11 cellular contexts compared by ENCODE assay signal in the genomic region with DNA sequence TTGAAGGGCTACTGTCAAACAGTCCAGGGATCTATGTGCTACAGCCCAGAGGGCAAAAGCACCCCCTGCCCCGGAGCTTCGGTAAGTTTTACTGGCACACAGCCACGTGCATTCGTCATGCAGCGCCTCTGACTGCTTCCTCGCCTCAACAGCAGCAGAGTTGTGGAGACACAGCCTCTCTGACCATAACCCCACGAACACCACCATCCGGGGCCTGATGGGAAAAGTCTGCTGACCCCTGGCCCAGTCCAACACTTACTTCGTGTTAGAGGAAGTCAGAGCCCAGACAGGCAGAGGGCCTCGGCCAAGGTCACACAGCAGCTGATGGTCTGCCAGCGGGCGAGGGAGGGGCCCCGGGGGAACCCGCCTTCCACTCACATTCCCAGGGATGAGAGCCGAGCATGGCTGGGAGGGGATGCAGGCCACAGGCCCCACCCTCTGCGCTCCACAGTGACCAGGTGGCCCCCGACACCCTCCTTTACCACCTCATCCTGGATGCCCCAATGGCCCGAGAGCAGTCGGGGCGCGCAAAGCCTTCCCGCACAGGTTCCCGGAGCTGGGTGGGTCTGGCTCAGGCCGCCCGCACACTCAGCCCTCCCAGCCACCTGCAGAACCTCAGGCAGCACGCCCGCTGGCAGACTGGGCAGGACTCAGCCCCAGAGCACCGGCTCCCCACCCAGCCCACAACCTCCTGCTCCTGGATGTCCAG. TPM values are rescaled to one million over a fixed set of nuclear protein-coding genes. Genes with fewer than 3 reads are reported as not detected.
DNase-seq lines count a peak whose midpoint lies in the region; ATAC-seq and TF ChIP-seq lines count a peak whose summit lies in the region.
"Had no signal": no experiment of that assay in that cellular context is flagged by ENCODE, and none has a peak within 500 bp of the region (broad histone marks: within the 10 kb centered on the region; RNA-seq: fewer than 3 reads in every experiment).

No MANE protein-coding gene starts in this region.

- H3K4me3 ChIP-seq in SK-N-SH (ENCODE audit: low read depth in 2 of 2, low read length in 1 of 2) = no peak overlapping the region
- H3K4me3 ChIP-seq in dorsolateral prefrontal cortex = peak overlapping the region in 14 of 59 donors; percentile 4 to 69 (median 22)
- H3K4me3 ChIP-seq in right lobe of liver = no peak overlapping the region
- no peak overlapping the region for H3K4me3 ChIP-seq in uterus

- TF ChIP-seq EP300 in SK-N-SH (IDR thresholded peaks at IDR 0.05; ENCODE audit: borderline replicate concordance in 1 of 2, low read depth in 1 of 2, low read length in 1 of 2) = no peak

- peaks cover 24% of the 10 kb centered on the region for H4K20me1 ChIP-seq in SK-N-SH (ENCODE audit: insufficient read depth)

- H3K79me2 ChIP-seq in SK-N-SH (ENCODE audit: insufficient read depth) = peaks cover 11% of the 10 kb centered on the region; the same call in 1 of the 2 replicates

- H3K9me2 ChIP-seq in SK-N-SH = no peaks in the 10 kb centered on the region

- ATAC-seq in SK-N-SH treated with all-trans-retinoic acid at 6 μM for 48 hours (peak; percentile 5; the same call in 2 of the 3 replicates), right lobe of liver (peak; percentile 24 to 39 (median 26)), GM19035 (IDR thresholded peaks at IDR 0.05; ENCODE audit: unreplicated experiment) (no peak)
- ATAC-seq: foreskin keratinocyte had no signal

- TF ChIP-seq CTCF in SK-N-SH (IDR thresholded peaks at IDR 0.05) = no peak
- TF ChIP-seq CTCF in dorsolateral prefrontal cortex (IDR thresholded peaks at IDR 0.05 in 54 of 56, conservative IDR thresholded peaks at IDR 0.05 in 2 of 56; ENCODE audit: low read depth in 1 of 56, partially characterized antibody in 56 of 56) = no peak
- no peak for TF ChIP-seq CTCF in right lobe of liver (IDR thresholded peaks at IDR 0.05)
- no peak for TF ChIP-seq CTCF in uterus (IDR thresholded peaks at IDR 0.05)

- TF ChIP-seq POLR2A in right lobe of liver (IDR thresholded peaks at IDR 0.05) = no peak
- TF ChIP-seq POLR2A in uterus (IDR thresholded peaks at IDR 0.05) = no peak

- H3K9me3 ChIP-seq in SK-N-SH (no peaks in the 10 kb centered on the region), right lobe of liver (no peaks in the 10 kb centered on the region), uterus (no peaks in the 10 kb centered on the region)

- H3K27me3 ChIP-seq in SK-N-SH (ENCODE audit: insufficient read depth) (no peaks in the 10 kb centered on the region), dorsolateral prefrontal cortex (no peaks in the 10 kb centered on the region), right lobe of liver (no peaks in the 10 kb centered on the region), uterus (peaks cover 0 to 8% of the 10 kb centered on the region in 2 donors)
- H3K27me3 ChIP-seq: foreskin keratinocyte had no signal

- no peak for TF ChIP-seq RAD21 in SK-N-SH (IDR thresholded peaks at IDR 0.05; ENCODE audit: low read length)

- H3K9ac ChIP-seq in SK-N-SH = no peak overlapping the region

- DNase-seq in SK-N-SH (no peak), dorsolateral prefrontal cortex (no peak), right lobe of liver (no peak), uterus (peak; percentile 45 to 62), NCI-H774 (lab: John Stamatoyannopoulos, UW) (no peak), COLO829 (ENCODE audit: low spot score) (no peak)
- DNase-seq: activated CD4-positive, alpha-beta T cell treated with anti-CD3 and anti-CD28 coated beads, Interleukin-2, amount 50 U/mL, for 48 hours; activated naive CD8-positive, alpha-beta T cell treated with anti-CD3 and anti-CD28 coated beads, Interleukin-2, amount 10 ng/mL, durations not matched to agents 7 days and 5 days; foreskin keratinocyte had no signal

- H3K36me3 ChIP-seq in SK-N-SH (replicated peaks in 1 of 2; ENCODE audit: control insufficient read depth in 1 of 2, insufficient read depth in 2 of 2, low read length in 1 of 2) = peaks cover 0 to 47% of the 10 kb centered on the region in 2 experiments
- no peaks in the 10 kb centered on the region for H3K36me3 ChIP-seq in right lobe of liver
- H3K36me3 ChIP-seq in uterus = no peaks in the 10 kb centered on the region

- CTCF ChIA-PET in SK-N-SH (lab: Yijun Ruan, JAX) = interaction anchor here (0.6 to 5.7 kb wide), 6 partner anchors 11 to 1042 kb away, joined by 3 to 82 read pairs (median 4); no protein-coding TSS in a partner anchor

- intact Hi-C loops in dorsolateral prefrontal cortex (cut with DNase I) (loop anchor here in 1 of 2 donors (10.0 kb wide), 1 partner anchor 308 kb away; a partner anchor contains a TSS), right lobe of liver (cut with DNase I) (no loop called here), uterus (cut with DNase I; ENCODE audit: low total_unique reads) (no loop called here)

- H3K4me1 ChIP-seq in SK-N-SH (ENCODE audit: control insufficient read depth in 1 of 2, insufficient read depth in 2 of 2, low read depth in 1 of 2, low read length in 1 of 2) = peaks cover 0 to 9% of the 10 kb centered on the region in 2 experiments; a peak in 1 of 4 replicates
- H3K4me1 ChIP-seq in right lobe of liver = peaks cover 0 to 7% (median 0%) of the 10 kb centered on the region in 4 donors
- peaks cover 0 to 16% of the 10 kb centered on the region in 2 donors for H3K4me1 ChIP-seq in uterus
- H3K4me1 ChIP-seq: foreskin keratinocyte had no signal

- POLR2A ChIA-PET in SK-N-SH (lab: Yijun Ruan, JAX) = no interaction called here

- WGBS in SK-N-SH (ENCODE audit: low lambda C conversion rate) = 77% methylated on average over 16 of the region's 28 CpGs
- WGBS in right lobe of liver (ENCODE audit: insufficient coverage, low coverage, low lambda C conversion rate, missing lambda C conversion rate) = 18% methylated on average over 5 of the region's 28 CpGs

- H3K27ac ChIP-seq in SK-N-SH (ENCODE audit: low read depth in 2 of 2, low read length in 1 of 2) (no peak overlapping the region), dorsolateral prefrontal cortex (peak overlapping the region in 30 of 59 donors; percentile 7 to 89 (median 46)), right lobe of liver (no peak overlapping the region), uterus (no peak overlapping the region)
- H3K27ac ChIP-seq: foreskin keratinocyte had no signal

- H2AFZ ChIP-seq in SK-N-SH (ENCODE audit: low read depth) = no peak overlapping the region

- no peak overlapping the region for H3K4me2 ChIP-seq in SK-N-SH

- peaks cover 14% of the 10 kb centered on the region for H3F3A ChIP-seq in SK-N-SH (replicated peaks; ENCODE audit: insufficient read depth)

TF ChIP-seq in SK-N-SH treated with all-trans-retinoic acid at 6 μM for 48 hours, 23 proteins besides CTCF, POLR2A, EP300 and RAD21 (continues in another document):
- TF ChIP-seq ARNTL (CRISPR knock-in tag; IDR thresholded peaks at IDR 0.05; ENCODE audit: borderline replicate concordance, low read depth) = no peak

RNA-seq across cellular contexts. Expression of a gene that starts 5.0 kb away (rescaled TPM):
- polyA plus RNA-seq in SK-N-SH (2012; rRNA removed) = 4.8 and 5.1 TPM in 2 replicates
- polyA plus RNA-seq in SK-N-SH (2012; cell fraction: cytosol; rRNA removed) = 1.6 and 3.5 TPM in 2 replicates
- polyA plus RNA-seq in SK-N-SH (2012; cell fraction: nucleus; rRNA removed) = 25.2 and 37.7 TPM in 2 replicates
- total RNA-seq in dorsolateral prefrontal cortex = 10 to 100 TPM in 119 of 120 experiments, 1 to 10 TPM in 1; 9.5 to 47.7 (median 25.8) TPM
- total RNA-seq in right lobe of liver = under 1 TPM; 0.15 to 0.62 (median 0.31) TPM
- total RNA-seq in uterus = 1 to 10 TPM in 2 of 4 donors, under 1 TPM in 1, not detected in 1; 0.26 to 1.5 (median 1.0) TPM

RNA-seq across cellular contexts. Expression of a gene that starts 8.7 kb away (rescaled TPM):
- polyA plus RNA-seq in SK-N-SH (2012; rRNA removed) = 133 and 226 TPM in 2 replicates
- 114 and 155 TPM in 2 replicates for polyA plus RNA-seq in SK-N-SH (2012; cell fraction: cytosol; rRNA removed)
- 81.6 and 162 TPM in 2 replicates for polyA plus RNA-seq in SK-N-SH (2012; cell fraction: nucleus; rRNA removed)
- total RNA-seq in dorsolateral prefrontal cortex (100 to 1,000 TPM; 170 to 316 (median 242) TPM), right lobe of liver (100 to 1,000 TPM in 5 of 6 experiments, 10 to 100 TPM in 1; 98.1 to 240 (median 137) TPM), uterus (100 to 1,000 TPM in 2 of 4 donors, 10 to 100 TPM in 1, 1 to 10 TPM in 1; 4.7 to 164 (median 68.9) TPM)

RNA-seq across cellular contexts. Expression of a gene that starts 15.6 kb away (rescaled TPM):
- 8.2 and 13.9 TPM in 2 replicates for polyA plus RNA-seq in SK-N-SH (2012; rRNA removed)
- polyA plus RNA-seq in SK-N-SH (2012; cell fraction: cytosol; rRNA removed) = 6.8 and 9.9 TPM in 2 replicates
- polyA plus RNA-seq in SK-N-SH (2012; cell fraction: nucleus; rRNA removed) = 53.9 and 79.1 TPM in 2 replicates
- total RNA-seq in dorsolateral prefrontal cortex (100 to 1,000 TPM in 4 of 120 experiments, 10 to 100 TPM in 116; 19.9 to 116 (median 36.5) TPM), right lobe of liver (10 to 100 TPM; 22.3 to 55.1 (median 29.3) TPM), uterus (100 to 1,000 TPM in 1 of 4 donors, 10 to 100 TPM in 2, under 1 TPM in 1; 0.77 to 108 (median 15.0) TPM)

RNA-seq across cellular contexts. Expression of a gene that starts 27.2 kb away (rescaled TPM):
- polyA plus RNA-seq in SK-N-SH (2012; rRNA removed) = 53.5 and 55.5 TPM in 2 replicates
- polyA plus RNA-seq in SK-N-SH (2012; cell fraction: cytosol; rRNA removed) = 27.7 and 37.8 TPM in 2 replicates
- 173 and 201 TPM in 2 replicates for polyA plus RNA-seq in SK-N-SH (2012; cell fraction: nucleus; rRNA removed)
- total RNA-seq in dorsolateral prefrontal cortex (10 to 100 TPM; 40.6 to 90.6 (median 56.3) TPM), right lobe of liver (10 to 100 TPM; 23.8 to 34.0 (median 29.5) TPM), uterus (10 to 100 TPM; 17.4 to 62.8 (median 43.3) TPM)

RNA-seq across cellular contexts. Expression of a gene that starts 36.3 kb away (rescaled TPM):
- 762 and 857 TPM in 2 replicates for polyA plus RNA-seq in SK-N-SH (2012; rRNA removed)
- 628 and 677 TPM in 2 replicates for polyA plus RNA-seq in SK-N-SH (2012; cell fraction: cytosol; rRNA removed)
- polyA plus RNA-seq in SK-N-SH (2012; cell fraction: nucleus; rRNA removed) = 2,521 and 3,638 TPM in 2 replicates
- total RNA-seq in dorsolateral prefrontal cortex (100 to 1,000 TPM; 215 to 736 (median 434) TPM), right lobe of liver (100 to 1,000 TPM in 2 of 6 experiments, 10 to 100 TPM in 4; 69.2 to 111 (median 89.5) TPM), uterus (100 to 1,000 TPM; 235 to 950 (median 535) TPM)

Comparison
In these comparisons a context has a peak if more than half of its experiments do, and no peak if none do; other contexts are left out.
1. DNase-seq: peak in uterus (2 of 2); none in SK-N-SH (single experiment), dorsolateral prefrontal cortex (0 of 10), right lobe of liver (0 of 3), NCI-H774 (single experiment) and COLO829 (single experiment).
2. H3K27ac ChIP-seq: peak in dorsolateral prefrontal cortex (30 of 59); none in SK-N-SH (0 of 2), right lobe of liver (0 of 3) and uterus (0 of 2).
3. RNA of a gene that starts 5.0 kb away (total RNA-seq): 9.5 to 47.7 TPM in dorsolateral prefrontal cortex; 0.26 to 1.5 TPM in uterus and 0.15 to 0.62 TPM in right lobe of liver; every median in the first group is over 4 times any median in the second.